ENCODE assay signal across 10 cellular contexts in genomic region chr16:48535831-48536599, GRCh38.
DNase-seq lines count a peak whose midpoint lies in the region; ATAC-seq and TF ChIP-seq lines count a peak whose summit lies in the region.
"Had no signal": no experiment of that assay in that cellular context is flagged by ENCODE, and none has a peak within 500 bp of the region (broad histone marks: within the 10 kb centered on the region; RNA-seq: fewer than 3 reads in every experiment).

No MANE protein-coding gene starts in this region.

- peak; percentile 85 for ATAC-seq in GM18498 (IDR thresholded peaks at IDR 0.05; ENCODE audit: unreplicated experiment)
- peak; percentile 37 for ATAC-seq in effector memory CD8-positive, alpha-beta T cell (replicated peaks)
- ATAC-seq: Panc1 had no signal

- H3K36me3 ChIP-seq in neuronal stem cell (replicated peaks in 1 of 2; ENCODE audit: control insufficient read depth in 2 of 2, insufficient read depth in 2 of 2, low read length in 2 of 2), result peaks cover 3 to 16% of the 10 kb centered on the region in 2 donors

- peaks cover 0 to 12% of the 10 kb centered on the region in 2 donors for H3K4me1 ChIP-seq in neuronal stem cell (ENCODE audit: control insufficient read depth in 2 of 2, insufficient read depth in 1 of 2, low read depth in 1 of 2, low read length in 2 of 2)

- H3K27me3 Mint-ChIP-seq in effector memory CD8-positive, alpha-beta T cell, result no peaks in the 10 kb centered on the region
- H3K27me3 Mint-ChIP-seq: natural killer cell treated with Interleukin-12 subunit alpha and Interleukin-12 subunit beta and Interleukin-15 and Interleukin-18, amount 100 ng/mL, for 72 hours had no signal

- no peak overlapping the region for H4K91ac ChIP-seq in neuronal stem cell (ENCODE audit: low read depth, low read length, poor library complexity)

- peaks cover 16 to 23% of the 10 kb centered on the region in 2 donors for H3K4me1 Mint-ChIP-seq in effector memory CD8-positive, alpha-beta T cell (ENCODE audit: low read depth in 2 of 2)

- H3K27ac ChIP-seq in neuronal stem cell (replicated peaks; ENCODE audit: low read length), result peak overlapping the region; percentile 2

- no peaks in the 10 kb centered on the region for H3K79me1 ChIP-seq in neuronal stem cell (ENCODE audit: low read depth, low read length)

- no peak overlapping the region for H3K14ac ChIP-seq in neuronal stem cell (ENCODE audit: low read length)

- H2AK5ac ChIP-seq in neuronal stem cell (ENCODE audit: low read depth, low read length), result no peak overlapping the region

- DNase-seq in H4 (ENCODE audit: low spot score) (peak; percentile 87), NB4 (ENCODE audit: low read depth) (peak; percentile 92), neuronal stem cell (ENCODE audit: low spot score) (peak; percentile 5), HK-2 (ENCODE audit: unreplicated experiment) (no peak), SHP77 treated with DMSO at 0.1 percent for 48 hours (lab: John Stamatoyannopoulos, UW) (no peak)
- DNase-seq in effector memory CD8-positive, alpha-beta T cell, result no peak
- no peak for DNase-seq in stimulated activated CD4-positive, alpha-beta T cell treated with anti-CD3 and anti-CD28 coated beads, Interleukin-1b, Interleukin-23, amount 100 ng/mL, for 48 hours

- no CpG with 5 or more reads among the region's 16 CpGs for WGBS in neuronal stem cell (ENCODE audit: extremely low coverage in 2 of 2, insufficient read length in 2 of 2, insufficient replicate concordance in 1 of 2), 2 donors

- no peak overlapping the region for H3K4me2 ChIP-seq in neuronal stem cell (ENCODE audit: insufficient read depth, low read length, poor library complexity, severe bottlenecking)

- no peak overlapping the region for H3K4me3 ChIP-seq in NB4 (ENCODE audit: low read depth, low read length)
- H3K4me3 ChIP-seq in neuronal stem cell (ENCODE audit: low read length in 2 of 2), result no peak overlapping the region

- H2BK15ac ChIP-seq in neuronal stem cell (ENCODE audit: low read length), result no peak overlapping the region

- H3K4me3 Mint-ChIP-seq in effector memory CD8-positive, alpha-beta T cell, result no peak overlapping the region
- H3K4me3 Mint-ChIP-seq: natural killer cell treated with Interleukin-12 subunit alpha and Interleukin-12 subunit beta and Interleukin-15 and Interleukin-18, amount 100 ng/mL, for 72 hours had no signal

- H2BK120ac ChIP-seq in neuronal stem cell (ENCODE audit: low read depth, low read length), result no peak overlapping the region

- TF ChIP-seq CTCF in NB4 (IDR thresholded peaks at IDR 0.05; ENCODE audit: low read depth, low read length), result no peak

- H2AFZ ChIP-seq in neuronal stem cell (ENCODE audit: low read length), result no peak overlapping the region

- H3K36me3 Mint-ChIP-seq in effector memory CD8-positive, alpha-beta T cell (ENCODE audit: insufficient read depth), result peaks cover 8% of the 10 kb centered on the region
- H3K36me3 Mint-ChIP-seq: natural killer cell treated with Interleukin-12 subunit alpha and Interleukin-12 subunit beta and Interleukin-15 and Interleukin-18, amount 100 ng/mL, for 72 hours had no signal

- peak overlapping the region; percentile 63 for H3K9ac ChIP-seq in neuronal stem cell (ENCODE audit: low read depth, low read length, poor library complexity)

- H3K23ac ChIP-seq in neuronal stem cell (ENCODE audit: low read depth, low read length, poor library complexity), result peak overlapping the region; percentile 47

- no peaks in the 10 kb centered on the region for H3K9me3 Mint-ChIP-seq in effector memory CD8-positive, alpha-beta T cell
- H3K9me3 Mint-ChIP-seq: natural killer cell treated with Interleukin-12 subunit alpha and Interleukin-12 subunit beta and Interleukin-15 and Interleukin-18, amount 100 ng/mL, for 72 hours had no signal

- no peak overlapping the region for H2BK5ac ChIP-seq in neuronal stem cell (ENCODE audit: low read length)

- TF ChIP-seq POLR2A in NB4 (IDR thresholded peaks at IDR 0.05; ENCODE audit: extremely low read depth, insufficient read length), result no peak

- H3K9me3 ChIP-seq in neuronal stem cell (replicated peaks in 1 of 2; ENCODE audit: control insufficient read depth in 2 of 2, insufficient read depth in 1 of 2, low read depth in 1 of 2, low read length in 2 of 2), result no peaks in the 10 kb centered on the region

- no peak overlapping the region for H3K4ac ChIP-seq in neuronal stem cell (ENCODE audit: low read length)

- no peak overlapping the region for H2BK12ac ChIP-seq in neuronal stem cell (ENCODE audit: low read length)

- peak overlapping the region; percentile 67 for H3K18ac ChIP-seq in neuronal stem cell (ENCODE audit: low read length)

- no peak overlapping the region for H4K8ac ChIP-seq in neuronal stem cell (ENCODE audit: low read depth, low read length)

- peak overlapping the region in 1 of 2 donors; percentile 73 for H3K27ac Mint-ChIP-seq in effector memory CD8-positive, alpha-beta T cell

- H3K27me3 ChIP-seq in neuronal stem cell (ENCODE audit: control insufficient read depth in 3 of 3, insufficient read depth in 3 of 3, low read depth in 1 of 3, low read length in 3 of 3), result no peaks in the 10 kb centered on the region

Comparison
In these comparisons a context has a peak if more than half of its experiments do, and no peak if none do; other contexts are left out.
1. DNase-seq: peak in H4 (single experiment), NB4 (single experiment) and neuronal stem cell (single experiment); none in effector memory CD8-positive, alpha-beta T cell (0 of 3), HK-2 (single experiment), SHP77 treated with DMSO at 0.1 percent for 48 hours (single experiment) and stimulated activated CD4-positive, alpha-beta T cell treated with anti-CD3 and anti-CD28 coated beads, Interleukin-1b, Interleukin-23, amount 100 ng/mL, for 48 hours (single experiment).